In genomic region chr4:56981795-56982201, GRCh38 we compare ENCODE assay signal across 1 cellular context.
TF ChIP-seq lines count a peak whose summit lies in the region.

No MANE protein-coding gene starts in this region.

TF ChIP-seq in HepG2, 621 proteins besides CTCF, POLR2A, EP300 and RAD21:
- no peak for TF ChIP-seq ZNF782 (CRISPR knock-in tag; IDR thresholded peaks at IDR 0.05; ENCODE audit: borderline replicate concordance)
- no peak for TF ChIP-seq HBP1 (CRISPR knock-in tag; IDR thresholded peaks at IDR 0.05; ENCODE audit: low read depth)
- TF ChIP-seq ZNF749 (CRISPR knock-in tag; IDR thresholded peaks at IDR 0.05; ENCODE audit: borderline replicate concordance), result no peak
- TF ChIP-seq PHF21A (CRISPR knock-in tag; IDR thresholded peaks at IDR 0.05), result no peak
- no peak for TF ChIP-seq HINFP (CRISPR knock-in tag; IDR thresholded peaks at IDR 0.05; ENCODE audit: low read depth)
- no peak for TF ChIP-seq ZNF510 (CRISPR knock-in tag; IDR thresholded peaks at IDR 0.05; ENCODE audit: low read depth)
- no peak for TF ChIP-seq ISL2 (CRISPR knock-in tag; IDR thresholded peaks at IDR 0.05)
- no peak for TF ChIP-seq FLYWCH1 (CRISPR knock-in tag; IDR thresholded peaks at IDR 0.05)
- no peak for TF ChIP-seq ZNF552 (CRISPR knock-in tag; IDR thresholded peaks at IDR 0.05; ENCODE audit: borderline replicate concordance)
- no peak for TF ChIP-seq ZXDC (CRISPR knock-in tag; IDR thresholded peaks at IDR 0.05)
- TF ChIP-seq ATF2 (CRISPR knock-in tag; IDR thresholded peaks at IDR 0.05), result no peak
TF ChIP-seq in HepG2: peak in this region for 0.
